ENCODE assay signal across 23 cellular contexts in genomic region chr10:23557777-23558176, GRCh38.
"Had no signal": no experiment of that assay in that cellular context is flagged by ENCODE, and none has a peak within 500 bp of the region (broad histone marks: within the 10 kb centered on the region; RNA-seq: fewer than 3 reads in every experiment).

No MANE protein-coding gene starts in this region.

- H3K4me3 ChIP-seq: gastroesophageal sphincter, heart left ventricle, lung, spleen, tibial artery had no signal

- H3K4me3 Mint-ChIP-seq: activated naive CD8-positive, alpha-beta T cell; activated T-helper 1 cell treated with anti-CD3 and anti-CD28 coated beads, Interleukin-12 subunit alpha, Interleukin-12 subunit beta, Interleukin-2, Interleukin-4 antibody, amounts not matched to agents 30 ng/mL and 10 ng/mL and 1 ng/mL, durations not matched to agents 14 hours and 24 hours and 36 hours; endodermal cell; nephron progenitor cell had no signal

- H3K27ac Mint-ChIP-seq: activated naive CD8-positive, alpha-beta T cell; activated T-helper 1 cell treated with anti-CD3 and anti-CD28 coated beads, Interleukin-12 subunit alpha, Interleukin-12 subunit beta, Interleukin-2, Interleukin-4 antibody, amounts not matched to agents 30 ng/mL and 10 ng/mL and 1 ng/mL, durations not matched to agents 14 hours and 24 hours and 36 hours; endodermal cell; nephron progenitor cell had no signal

- H3K27me3 ChIP-seq: brain microvascular endothelial cell, gastroesophageal sphincter, heart left ventricle, spleen, tibial artery had no signal

- DNase-seq: activated CD4-positive, alpha-beta T cell treated with anti-CD3 and anti-CD28 coated beads for 1 hour; activated CD4-positive, alpha-beta T cell treated with anti-CD3 and anti-CD28 coated beads, Interleukin-2, amount 50 U/mL, for 4 hours; activated gamma-delta T cell treated with Interleukin-2 at 50 U/mL for 16 hours; activated T-cell treated with anti-CD3 and anti-CD28 coated beads for 4 hours; central memory CD4-positive, alpha-beta T cell; endodermal cell; heart left ventricle; kidney; midbrain; nephron progenitor cell; nucleus accumbens; posterior cingulate gyrus; spleen; stimulated activated naive CD4-positive, alpha-beta T cell; substantia nigra; T-helper 2 cell; tibial artery; WERI-Rb-1 had no signal

- ATAC-seq: heart left ventricle had no signal

- H3K4me1 Mint-ChIP-seq: endodermal cell, nephron progenitor cell had no signal

- H3K4me1 ChIP-seq: heart left ventricle, spleen, tibial artery had no signal

- H3K27ac ChIP-seq: brain microvascular endothelial cell, heart left ventricle, spleen, tibial artery, WERI-Rb-1 had no signal

- H3K36me3 ChIP-seq: brain microvascular endothelial cell, gastroesophageal sphincter, heart left ventricle, spleen, tibial artery, WERI-Rb-1 had no signal
